ENCODE assay signal across 22 cellular contexts in genomic region chr6:56875523-56875922, GRCh38.
DNase-seq lines count a peak whose midpoint lies in the region; ATAC-seq, FAIRE-seq and TF ChIP-seq lines count a peak whose summit lies in the region.
"Had no signal": no experiment of that assay in that cellular context is flagged by ENCODE, and none has a peak within 500 bp of the region (broad histone marks: within the 10 kb centered on the region; RNA-seq: fewer than 3 reads in every experiment).

No MANE protein-coding gene starts in this region.

- H3K9me1 ChIP-seq in IMR-90 (ENCODE audit: insufficient read depth, low read length) = 0 out of 2 replicates have a peak, but pooled peaks cover 3% of the 10 kb centered on the region

- peaks cover 32% of the 10 kb centered on the region for H3F3A ChIP-seq in GM23248 (ENCODE audit: insufficient read depth)

- H4K20me1 ChIP-seq in GM23248 (ENCODE audit: insufficient read depth) (no peaks in the 10 kb centered on the region), IMR-90 (ENCODE audit: insufficient read depth, low read length) (no peaks in the 10 kb centered on the region)
- H4K20me1 ChIP-seq: BLaER1 treated with 17β-estradiol and CSF1 and Interleukin-3, amounts not matched to agents 10 nM and 100 nM had no signal

- CTCF ChIA-PET in A549 (lab: Yijun Ruan, JAX) = interaction anchor here (1.1 to 1.3 kb wide), 3 partner anchors 9 to 13 kb away, joined by 3 to 4 read pairs (median 3); no protein-coding TSS in a partner anchor
- CTCF ChIA-PET in IMR-90 (lab: Yijun Ruan, JAX) = interaction anchor here (1.1 kb wide), 1 partner anchor 10 kb away, joined by 3 read pairs; no protein-coding TSS in a partner anchor
- CTCF ChIA-PET in A673 (lab: Charles Lee) = no interaction called here

- peaks cover 93% of the 10 kb centered on the region for H3K79me2 ChIP-seq in GM23248 (ENCODE audit: insufficient read depth)

- peaks cover 34% of the 10 kb centered on the region for H3K4me1 ChIP-seq in A549
- peaks cover 15% of the 10 kb centered on the region for H3K4me1 ChIP-seq in GM23248 (ENCODE audit: insufficient read depth)
- H3K4me1 ChIP-seq in IMR-90 (ENCODE audit: control insufficient read depth, insufficient read depth, low read length) = peaks cover 1% of the 10 kb centered on the region
- H3K4me1 ChIP-seq in A673 (ENCODE audit: insufficient read depth, low read length, poor library complexity, severe bottlenecking) = no peaks in the 10 kb centered on the region
- H3K4me1 ChIP-seq: BE2C; BLaER1 treated with 17β-estradiol and CSF1 and Interleukin-3, amounts not matched to agents 10 nM and 100 nM; HAP-1 had no signal

- H3K4me2 ChIP-seq in A549 (peak overlapping the region; percentile 71), GM23248 (ENCODE audit: unreplicated experiment) (no peak overlapping the region), IMR-90 (ENCODE audit: low read depth, low read length) (no peak overlapping the region)
- H3K4me2 ChIP-seq: BLaER1 treated with 17β-estradiol and CSF1 and Interleukin-3, amounts not matched to agents 10 nM and 100 nM had no signal

- H3K14ac ChIP-seq in IMR-90 (replicated peaks; ENCODE audit: low read depth, low read length) = no peak overlapping the region

- no peak overlapping the region for H3K18ac ChIP-seq in IMR-90 (ENCODE audit: low read depth, low read length)

- in situ Hi-C loops in GM23248 (cut with MboI) (no loop called here), IMR-90 (cut with MboI; ENCODE audit: low sequenced_read_pairs) (no loop called here)

- H3K36me3 ChIP-seq in GM23248 (ENCODE audit: low read depth) (peaks cover 5% of the 10 kb centered on the region; the same call in 1 of the 2 replicates), IMR-90 (ENCODE audit: control insufficient read depth, insufficient read depth, low read length) (no peaks in the 10 kb centered on the region), A673 (ENCODE audit: insufficient read depth, low read length, poor library complexity, severe bottlenecking) (no peaks in the 10 kb centered on the region)
- H3K36me3 ChIP-seq: BE2C; BLaER1 treated with 17β-estradiol and CSF1 and Interleukin-3, amounts not matched to agents 10 nM and 100 nM; HAP-1 had no signal

- 0 out of 2 replicates have a peak overlapping the region, but pooled peaks have one; percentile 56 for H4K91ac ChIP-seq in IMR-90 (ENCODE audit: insufficient read depth, low read depth, low read length)

- BruUV-seq in IMR-90 (replicated peaks; lab: Mats Ljungman, UMichigan) = no TSS peak
- no TSS peak for BruUV-seq in A673 (replicated peaks; lab: Mats Ljungman, UMichigan)

- TF ChIP-seq CTCF in A549 (IDR thresholded peaks at IDR 0.05) (no peak), IMR-90 (conservative IDR thresholded peaks at IDR 0.05; ENCODE audit: low read depth, low read length) (no peak), A673 (conservative IDR thresholded peaks at IDR 0.05; ENCODE audit: low read depth, low read length) (no peak), coronary artery (IDR thresholded peaks at IDR 0.05) (no peak)

- POLR2A ChIA-PET in A549 (lab: Yijun Ruan, JAX) (no interaction called here), IMR-90 (lab: Charles Lee; ENCODE audit: unreplicated experiment) (no interaction called here), A673 (lab: Charles Lee; ENCODE audit: low non-redundant PET) (no interaction called here)

- TF ChIP-seq RAD21 in A549 (conservative IDR thresholded peaks at IDR 0.05 in 1 of 2, IDR thresholded peaks at IDR 0.05 in 1 of 2) (no peak), IMR-90 (IDR thresholded peaks at IDR 0.05; ENCODE audit: low read length) (no peak)

- peaks cover 16 to 22% of the 10 kb centered on the region in 2 experiments; a peak in 3 of 4 replicates for H3K79me1 ChIP-seq in IMR-90 (ENCODE audit: low read depth in 1 of 2, low read length in 2 of 2)

- H3K9ac ChIP-seq in GM23248 = no peak overlapping the region
- no peak overlapping the region for H3K9ac ChIP-seq in IMR-90 (ENCODE audit: low read depth, low read length)
- H3K9ac ChIP-seq: BLaER1 treated with 17β-estradiol and CSF1 and Interleukin-3, amounts not matched to agents 10 nM and 100 nM had no signal

- TF ChIP-seq POLR2A in A549 (IDR thresholded peaks at IDR 0.05; ENCODE audit: low read length) (no peak), IMR-90 (IDR thresholded peaks at IDR 0.05; ENCODE audit: low read depth, low read length) (no peak)

- FAIRE-seq in A549 (lab: Jason Lieb, UNC) = no peak
- FAIRE-seq: GM12891, GM18507, H54 had no signal

- WGBS in A549 (ENCODE audit: missing lambda C conversion rate) = 31% methylated on average over 1 of the region's 1 CpG
- WGBS in GM23248 (ENCODE audit: low coverage in 1 of 2, low lambda C conversion rate in 2 of 2, missing lambda C conversion rate in 2 of 2), 2 experiments = 94 to 100% methylated on average over 1 of the region's 1 CpG
- 83% methylated on average over 1 of the region's 1 CpG; no CpG with 5 or more reads in 1 of the 2 experiments for WGBS in IMR-90 (ENCODE audit: extremely low coverage in 2 of 2, insufficient read length in 1 of 2), 2 experiments

- H3K4me3 ChIP-seq in A549 (peak overlapping the region; percentile 9; the same call in 1 of the 3 replicates), GM23248 (no peak overlapping the region), IMR-90 (ENCODE audit: insufficient read depth, low read depth, low read length) (no peak overlapping the region), A673 (ENCODE audit: low read depth, low read length, poor library complexity, severe bottlenecking) (no peak overlapping the region), coronary artery (no peak overlapping the region)
- H3K4me3 ChIP-seq: BLaER1 treated with 17β-estradiol and CSF1 and Interleukin-3, amounts not matched to agents 10 nM and 100 nM; HAP-1 had no signal

- H3K27ac ChIP-seq in A549 (peak overlapping the region; percentile 77 to 80), GM23248 (peak overlapping the region; percentile 63), IMR-90 (ENCODE audit: insufficient read depth, low read length) (no peak overlapping the region), A673 (ENCODE audit: low read depth, low read length, poor library complexity, severe bottlenecking) (no peak overlapping the region), coronary artery (no peak overlapping the region)
- H3K27ac ChIP-seq: BLaER1 treated with 17β-estradiol and CSF1 and Interleukin-3, amounts not matched to agents 10 nM and 100 nM had no signal

- no peak overlapping the region for H4K5ac ChIP-seq in IMR-90 (ENCODE audit: low read depth, low read length)

- H3K4ac ChIP-seq in IMR-90 (ENCODE audit: low read depth, low read length) = no peak overlapping the region

- no peak overlapping the region for H2AK9ac ChIP-seq in IMR-90 (replicated peaks; ENCODE audit: low read depth, low read length, poor library complexity)

- no peak overlapping the region for H2BK15ac ChIP-seq in IMR-90 (ENCODE audit: low read depth, low read length)

- no peak overlapping the region for H2BK120ac ChIP-seq in IMR-90 (ENCODE audit: low read depth, low read length)

- TF ChIP-seq EP300 in A549 (IDR thresholded peaks at IDR 0.05) = no peak

- no peak overlapping the region for H3K56ac ChIP-seq in IMR-90 (ENCODE audit: extremely low read depth, insufficient read depth, low read length)

- dilution Hi-C loops in IMR-90 (cut with HindIII; ENCODE audit: low sequenced_read_pairs, unreplicated experiment) = no loop called here

- H3K23ac ChIP-seq in IMR-90 (ENCODE audit: low read depth, low read length) = no peak overlapping the region

- DNase-seq in A549 (ENCODE audit: low read depth in 1 of 2, low spot score in 1 of 2) (no peak), GM23248 (no peak), IMR-90 (no peak), left colon (no peak), A673 (ENCODE audit: low spot score) (no peak), coronary artery (ENCODE audit: low spot score) (no peak)
- DNase-seq in activated effector memory CD4-positive, alpha-beta T cell treated with anti-CD3 and anti-CD28 coated beads, Interleukin-2, amount 50 U/mL, for 16 hours = no peak
- DNase-seq in stimulated activated CD4-positive, alpha-beta T cell treated with anti-CD3 and anti-CD28 coated beads, Interleukin-2, amount 100 ng/mL, for 24 hours = no peak
- DNase-seq: 8988T; AML-193; BE2C; Calu3; CD4-positive, alpha-beta T cell; CD8-positive, alpha-beta memory T cell; DMS79 treated with DMSO at 0.1 percent for 48 hours; GF-D8; GOT3 had no signal

- H3K9me3 ChIP-seq in A549 (no peaks in the 10 kb centered on the region), GM23248 (ENCODE audit: low read depth) (no peaks in the 10 kb centered on the region), IMR-90 (ENCODE audit: control insufficient read depth, insufficient read depth, low read length) (no peaks in the 10 kb centered on the region), A673 (ENCODE audit: low read depth, low read length, poor library complexity, severe bottlenecking) (no peaks in the 10 kb centered on the region)
- H3K9me3 ChIP-seq: BE2C; BLaER1 treated with 17β-estradiol and CSF1 and Interleukin-3, amounts not matched to agents 10 nM and 100 nM; HAP-1 had no signal

- ATAC-seq in A549 (peak; percentile 31 to 68; a peak in 3 of 6 replicates), IMR-90 (ENCODE audit: low read depth) (no peak), left colon (peak; percentile 30)

- H3K9me2 ChIP-seq in GM23248 (ENCODE audit: insufficient read depth) = no peaks in the 10 kb centered on the region

- no peak overlapping the region for H4K8ac ChIP-seq in IMR-90 (ENCODE audit: low read depth in 2 of 2, low read length in 2 of 2)

- no peak overlapping the region for H2BK20ac ChIP-seq in IMR-90 (ENCODE audit: low read depth, low read length)

- H2AK5ac ChIP-seq in IMR-90 (ENCODE audit: low read depth, low read length) = peak overlapping the region; percentile 72

- no peak overlapping the region for H2BK5ac ChIP-seq in IMR-90 (ENCODE audit: low read depth, low read length, poor library complexity, severe bottlenecking)

- H2AFZ ChIP-seq in GM23248 = no peak overlapping the region
- no peak overlapping the region for H2AFZ ChIP-seq in IMR-90 (replicated peaks; ENCODE audit: low read length, poor library complexity)

- H3K27me3 ChIP-seq in GM23248 (replicated peaks; ENCODE audit: insufficient read depth) = no peaks in the 10 kb centered on the region
- H3K27me3 ChIP-seq in IMR-90 (ENCODE audit: control insufficient read depth, insufficient read depth, low read length) = no peaks in the 10 kb centered on the region
- no peaks in the 10 kb centered on the region for H3K27me3 ChIP-seq in A673 (replicated peaks; ENCODE audit: insufficient read depth, low read depth, low read length, poor library complexity)
- H3K27me3 ChIP-seq: BE2C; BLaER1 treated with 17β-estradiol and CSF1 and Interleukin-3, amounts not matched to agents 10 nM and 100 nM had no signal

- intact Hi-C loops in IMR-90 (cut with micrococcal nuclease) = no loop called here
- intact Hi-C loops in left colon (cut with DNase I, micrococcal nuclease) = no loop called here
- intact Hi-C loops in A673 (cut with micrococcal nuclease; ENCODE audit: unreplicated experiment) = no loop called here

TF ChIP-seq in A549, 52 proteins besides CTCF, POLR2A, EP300 and RAD21 (continues in another document):
- no peak for TF ChIP-seq BHLHE40 (IDR thresholded peaks at IDR 0.05; ENCODE audit: low read depth, low read length)
- TF ChIP-seq ESRRA (IDR thresholded peaks at IDR 0.05; ENCODE audit: borderline replicate concordance, low read length) = no peak

TF ChIP-seq in IMR-90, 13 proteins besides CTCF, POLR2A, EP300 and RAD21 (continues in another document):
- TF ChIP-seq MAZ (IDR thresholded peaks at IDR 0.05; ENCODE audit: borderline replicate concordance, low read depth, low read length) = no peak
- no peak for TF ChIP-seq MAFK (IDR thresholded peaks at IDR 0.05; ENCODE audit: low read depth, low read length)

Comparison
In these comparisons a context has a peak if more than half of its experiments do, and no peak if none do; other contexts are left out.
1. H3K27ac ChIP-seq: peak in A549 (2 of 2) and GM23248 (single experiment); none in IMR-90 (single experiment), A673 (single experiment) and coronary artery (0 of 2).